ENCODE assay signal across 1 cellular context in genomic region chr19:34403784-34404108, GRCh38.
TF ChIP-seq lines count a peak whose summit lies in the region.

No MANE protein-coding gene starts in this region.

TF ChIP-seq in HepG2, 621 proteins besides CTCF, POLR2A, EP300 and RAD21:
- TF ChIP-seq ZNF780A (CRISPR knock-in tag; IDR thresholded peaks at IDR 0.05) (0 out of 2 replicates have a peak, but pooled peaks have one; percentile 7), KIAA2018 (CRISPR knock-in tag; IDR thresholded peaks at IDR 0.05; ENCODE audit: borderline replicate concordance) (no peak), UBTF (CRISPR knock-in tag; IDR thresholded peaks at IDR 0.05) (no peak), ZBTB40 (IDR thresholded peaks at IDR 0.05) (peak; percentile 51), ZBTB40 (CRISPR knock-in tag; IDR thresholded peaks at IDR 0.05) (peak; percentile 59), TMF1 (CRISPR knock-in tag; IDR thresholded peaks at IDR 0.05; ENCODE audit: low read depth) (no peak), SKI (IDR thresholded peaks at IDR 0.05; ENCODE audit: partially characterized antibody) (no peak), ZNF460 (CRISPR knock-in tag; IDR thresholded peaks at IDR 0.05; ENCODE audit: borderline replicate concordance) (0 out of 2 replicates have a peak, but pooled peaks have one; percentile 51)
